In the genomic region with DNA sequence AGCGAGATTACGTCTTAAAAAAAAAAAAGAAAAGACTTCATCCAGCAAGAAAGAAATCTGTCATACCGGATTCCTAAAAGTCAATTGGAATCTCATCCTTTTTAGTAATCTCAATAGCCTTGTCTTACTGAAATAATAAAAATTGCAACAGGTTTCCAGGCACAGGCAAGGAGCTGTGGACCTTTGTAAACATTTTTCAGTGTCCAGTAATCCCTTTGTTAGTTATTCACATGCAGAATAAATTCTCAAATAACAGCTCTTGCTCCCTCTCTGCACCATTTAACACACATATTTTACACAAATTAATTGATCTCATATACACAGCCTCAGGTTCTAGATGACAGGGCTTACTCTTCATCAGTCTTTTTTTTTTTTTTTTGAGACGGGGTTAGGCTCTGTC, we compare ENCODE assay signal across 35 cellular contexts. TPM values are rescaled to one million over a fixed set of nuclear protein-coding genes. Genes with fewer than 3 reads are reported as not detected.
DNase-seq lines count a peak whose midpoint lies in the region; ATAC-seq, FAIRE-seq and TF ChIP-seq lines count a peak whose summit lies in the region.
"Had no signal": no experiment of that assay in that cellular context is flagged by ENCODE, and none has a peak within 500 bp of the region (broad histone marks: within the 10 kb centered on the region; RNA-seq: fewer than 3 reads in every experiment).

No MANE protein-coding gene starts in this region.

- no peaks in the 10 kb centered on the region for H3K4me1 Mint-ChIP-seq in neural crest cell
- H3K4me1 Mint-ChIP-seq: B cell; CD14-positive monocyte; CD8-positive, alpha-beta memory T cell had no signal

- no peak overlapping the region for H3K4me3 Mint-ChIP-seq in neural crest cell
- H3K4me3 Mint-ChIP-seq: B cell; CD14-positive monocyte; CD4-positive, alpha-beta memory T cell; CD4-positive, alpha-beta T cell; CD4-positive, CD25-positive, alpha-beta regulatory T cell; CD8-positive, alpha-beta memory T cell; CD8-positive, alpha-beta T cell had no signal

- CTCF ChIA-PET in HEK293 (lab: Yijun Ruan, JAX): interaction anchor here (0.6 to 0.8 kb wide), 6 partner anchors 9 to 760 kb away, joined by 3 to 11 read pairs (median 4); no protein-coding TSS in a partner anchor

- no peaks in the 10 kb centered on the region for H3K27me3 Mint-ChIP-seq in neural crest cell (ENCODE audit: low read depth)
- H3K27me3 Mint-ChIP-seq: CD4-positive, alpha-beta memory T cell; CD4-positive, alpha-beta T cell had no signal

- H3K27ac ChIP-seq in HEK293 (ENCODE audit: extremely low read depth, low read depth, low read length): no peak overlapping the region
- H3K27ac ChIP-seq: 22Rv1; A549; BLaER1; BLaER1 treated with 17β-estradiol and CSF1 and Interleukin-3, amounts not matched to agents 10 nM and 100 nM; C4-2B had no signal

- no peaks in the 10 kb centered on the region for H3K9me3 ChIP-seq in HEK293 (ENCODE audit: control insufficient read depth, insufficient read depth, low read depth, low read length)
- no peaks in the 10 kb centered on the region for H3K9me3 ChIP-seq in mucosa of descending colon
- H3K9me3 ChIP-seq: A549; BE2C; BLaER1; BLaER1 treated with 17β-estradiol and CSF1 and Interleukin-3, amounts not matched to agents 10 nM and 100 nM; Caco-2 had no signal

- POLR2A ChIA-PET in HEK293 (lab: Yijun Ruan, JAX): interaction anchor here (0.6 kb wide), 1 partner anchor 517 kb away, joined by 4 read pairs; no protein-coding TSS in a partner anchor

- peak overlapping the region; percentile 20 for H3K27ac Mint-ChIP-seq in neural crest cell (ENCODE audit: unreplicated experiment)
- H3K27ac Mint-ChIP-seq: B cell; CD4-positive, alpha-beta memory T cell; CD4-positive, alpha-beta T cell; CD4-positive, CD25-positive, alpha-beta regulatory T cell; CD8-positive, alpha-beta memory T cell; CD8-positive, alpha-beta T cell had no signal

- H3K4me1 ChIP-seq in HEK293 (ENCODE audit: control insufficient read depth, insufficient read depth, low read length) (no peaks in the 10 kb centered on the region), mucosa of descending colon (ENCODE audit: low read depth) (no peaks in the 10 kb centered on the region)
- H3K4me1 ChIP-seq: A549; BE2C; BLaER1; BLaER1 treated with 17β-estradiol and CSF1 and Interleukin-3, amounts not matched to agents 10 nM and 100 nM had no signal

- peak; percentile 36 for FAIRE-seq in islet of Langerhans (lab: Jason Lieb, UNC)
- FAIRE-seq: A204.1, A549, D721Med had no signal

- TF ChIP-seq CTCF in HEK293 (tag by site-specific recombination; IDR thresholded peaks at IDR 0.05): no peak
- TF ChIP-seq CTCF in neural crest cell (conservative IDR thresholded peaks at IDR 0.05): no peak
- TF ChIP-seq CTCF in mucosa of descending colon (IDR thresholded peaks at IDR 0.05): no peak

- H3K4me3 ChIP-seq in HEK293 (ENCODE audit: low read depth, low read length): no peak overlapping the region
- H3K4me3 ChIP-seq in mucosa of descending colon: no peak overlapping the region
- H3K4me3 ChIP-seq: A549; BLaER1; BLaER1 treated with 17β-estradiol and CSF1 and Interleukin-3, amounts not matched to agents 10 nM and 100 nM had no signal

- H3K36me3 Mint-ChIP-seq in neural crest cell (ENCODE audit: low read depth): no peaks in the 10 kb centered on the region
- H3K36me3 Mint-ChIP-seq: CD14-positive monocyte; CD4-positive, alpha-beta memory T cell; CD4-positive, CD25-positive, alpha-beta regulatory T cell; CD8-positive, alpha-beta memory T cell; CD8-positive, alpha-beta T cell had no signal

- H3K36me3 ChIP-seq in HEK293 (ENCODE audit: control insufficient read depth in 2 of 2, insufficient read depth in 1 of 2, low read length in 2 of 2) (no peaks in the 10 kb centered on the region), mucosa of descending colon (ENCODE audit: low read depth) (no peaks in the 10 kb centered on the region)
- H3K36me3 ChIP-seq: BE2C; BLaER1; BLaER1 treated with 17β-estradiol and CSF1 and Interleukin-3, amounts not matched to agents 10 nM and 100 nM had no signal

- no peaks in the 10 kb centered on the region for H3K9me3 Mint-ChIP-seq in neural crest cell
- H3K9me3 Mint-ChIP-seq: CD4-positive, alpha-beta memory T cell; CD4-positive, alpha-beta T cell; CD4-positive, CD25-positive, alpha-beta regulatory T cell; CD8-positive, alpha-beta memory T cell; CD8-positive, alpha-beta T cell had no signal

- intact Hi-C loops in mucosa of descending colon (cut with DNase I, micrococcal nuclease): no loop called here

- ATAC-seq in mucosa of descending colon (no peak), HG03097 (IDR thresholded peaks at IDR 0.05; ENCODE audit: low FRiP score, unreplicated experiment) (no peak), GM18519 (IDR thresholded peaks at IDR 0.05; ENCODE audit: low FRiP score, unreplicated experiment) (no peak)
- ATAC-seq: A549; CD8-positive, alpha-beta T cell had no signal

- DNase-seq in neural crest cell (ENCODE audit: low read depth, low spot score) (no peak), mucosa of descending colon (no peak)
- DNase-seq: 8988T; ACHN; AML-193; BE2C; C1 segment of cervical spinal cord; Caco-2; Calu3; CD4-positive, alpha-beta memory T cell; CD4-positive, alpha-beta T cell; CD4-positive, CD25-positive, alpha-beta regulatory T cell; CD8-positive, alpha-beta memory T cell; CD8-positive, alpha-beta T cell; COR-L47; DMS 273 treated with DMSO at 0.1 percent for 48 hours; DMS153; DMS53; DMS79; DMS79 treated with DMSO at 0.1 percent for 48 hours; DND-41; EL had no signal

TF ChIP-seq in HEK293, 187 proteins besides CTCF, POLR2A, EP300 and RAD21 (continues in another document):
- TF ChIP-seq ZBTB48 (tag by site-specific recombination; IDR thresholded peaks at IDR 0.05) (no peak), ZNF366 (tag by site-specific recombination; conservative IDR thresholded peaks at IDR 0.05) (no peak), ZNF223 (tag by site-specific recombination; IDR thresholded peaks at IDR 0.05) (no peak), INSM2 (tag by site-specific recombination; IDR thresholded peaks at IDR 0.05) (no peak), SCRT2 (tag by site-specific recombination; IDR thresholded peaks at IDR 0.05) (peak; percentile 58), GFI1B (tag by site-specific recombination; IDR thresholded peaks at IDR 0.05) (no peak), ZNF354C (tag by site-specific recombination; IDR thresholded peaks at IDR 0.05; ENCODE audit: borderline replicate concordance, low read depth) (no peak), BCL6B (tag by site-specific recombination; IDR thresholded peaks at IDR 0.05) (no peak), SCRT1 (tag by site-specific recombination; IDR thresholded peaks at IDR 0.05; ENCODE audit: borderline replicate concordance) (0 out of 2 replicates have a peak, but pooled peaks have one; percentile 25)
- TF ChIP-seq, protein P1, sequence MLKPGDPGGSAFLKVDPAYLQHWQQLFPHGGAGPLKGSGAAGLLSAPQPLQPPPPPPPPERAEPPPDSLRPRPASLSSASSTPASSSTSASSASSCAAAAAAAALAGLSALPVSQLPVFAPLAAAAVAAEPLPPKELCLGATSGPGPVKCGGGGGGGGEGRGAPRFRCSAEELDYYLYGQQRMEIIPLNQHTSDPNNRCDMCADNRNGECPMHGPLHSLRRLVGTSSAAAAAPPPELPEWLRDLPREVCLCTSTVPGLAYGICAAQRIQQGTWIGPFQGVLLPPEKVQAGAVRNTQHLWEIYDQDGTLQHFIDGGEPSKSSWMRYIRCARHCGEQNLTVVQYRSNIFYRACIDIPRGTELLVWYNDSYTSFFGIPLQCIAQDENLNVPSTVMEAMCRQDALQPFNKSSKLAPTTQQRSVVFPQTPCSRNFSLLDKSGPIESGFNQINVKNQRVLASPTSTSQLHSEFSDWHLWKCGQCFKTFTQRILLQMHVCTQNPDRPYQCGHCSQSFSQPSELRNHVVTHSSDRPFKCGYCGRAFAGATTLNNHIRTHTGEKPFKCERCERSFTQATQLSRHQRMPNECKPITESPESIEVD (tag by site-specific recombination; IDR thresholded peaks at IDR 0.05): 0 out of 2 replicates have a peak, but pooled peaks have one; percentile 11

RNA-seq across cellular contexts. Expression of gene CALM1, which starts 22.0 kb away (rescaled TPM):
- total RNA-seq in neural crest cell (338 and 339 TPM in 2 replicates), mucosa of descending colon (100 to 1,000 TPM; 610 to 985 (median 822) TPM)

RNA-seq across cellular contexts. Expression of gene NRDE2, which starts 43.1 kb away (rescaled TPM):
- total RNA-seq in neural crest cell: 24.1 and 24.5 TPM in 2 replicates
- 10 to 100 TPM; 23.0 to 31.5 (median 26.1) TPM for total RNA-seq in mucosa of descending colon
